Comparison of ENCODE assay signal across 9 cellular contexts in the genomic region with DNA sequence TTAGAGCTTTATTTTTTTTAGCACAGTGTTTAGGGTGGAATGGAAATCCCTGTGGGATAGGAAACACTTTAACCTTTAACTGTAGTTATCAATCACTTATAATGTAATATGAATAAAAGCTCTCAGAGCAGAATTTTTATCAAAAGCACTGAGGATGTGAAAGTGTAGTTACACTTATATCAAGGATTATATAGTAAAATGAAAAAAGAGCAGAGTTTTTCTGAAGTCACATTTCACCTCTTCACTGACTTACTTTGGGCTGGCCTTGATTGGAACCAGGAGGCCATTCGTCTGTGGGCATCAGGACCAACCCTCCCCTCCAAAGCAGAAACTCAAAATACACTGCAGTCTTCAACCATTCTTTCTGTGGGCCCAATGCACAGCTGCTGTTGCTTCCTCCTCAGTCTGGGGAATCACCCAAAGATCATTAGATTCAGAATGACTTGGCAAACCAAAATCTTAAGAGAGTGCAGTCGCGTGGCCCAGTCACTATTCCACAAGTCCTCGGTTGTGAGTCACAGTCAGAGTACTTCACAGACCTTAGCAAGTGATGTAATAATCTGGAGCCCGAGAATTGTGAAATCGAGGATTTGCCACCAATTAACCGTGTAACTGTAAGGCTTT.
DNase-seq lines count a peak whose midpoint lies in the region; ATAC-seq and TF ChIP-seq lines count a peak whose summit lies in the region.
"Had no signal": no experiment of that assay in that cellular context is flagged by ENCODE, and none has a peak within 500 bp of the region (broad histone marks: within the 10 kb centered on the region; RNA-seq: fewer than 3 reads in every experiment).

No MANE protein-coding gene starts in this region.

- H3K4me2 ChIP-seq in OCI-LY3 (ENCODE audit: low read length): peak overlapping the region; percentile 75

- no TSS peak for BruUV-seq in MCF 10A (replicated peaks; lab: Mats Ljungman, UMichigan)

- H3K4me1 ChIP-seq in breast epithelium (no peaks in the 10 kb centered on the region), OCI-LY3 (ENCODE audit: low read length) (peaks cover 22% of the 10 kb centered on the region), heart left ventricle (peaks cover 0 to 47% (median 15%) of the 10 kb centered on the region in 12 donors), BE2C (no peaks in the 10 kb centered on the region)

- TF ChIP-seq CTCF in MCF 10A (IDR thresholded peaks at IDR 0.05; ENCODE audit: unreplicated experiment) (no peak), breast epithelium (IDR thresholded peaks at IDR 0.05) (no peak), OCI-LY3 (IDR thresholded peaks at IDR 0.05; ENCODE audit: low read depth, low read length) (no peak), heart left ventricle (IDR thresholded peaks at IDR 0.05) (no peak), BE2C (IDR thresholded peaks at IDR 0.05; ENCODE audit: low read depth, low read length) (no peak)

- TF ChIP-seq POLR2A in breast epithelium (IDR thresholded peaks at IDR 0.05) (no peak), heart left ventricle (IDR thresholded peaks at IDR 0.05) (no peak)

- CTCF ChIA-PET in MCF 10A (lab: Yijun Ruan, JAX): interaction anchor here (0.7 to 1.8 kb wide), 2 partner anchors 26 to 241 kb away, joined by 3 to 4 read pairs; no protein-coding TSS in a partner anchor

- no peaks in the 10 kb centered on the region for H3K9me3 ChIP-seq in breast epithelium
- H3K9me3 ChIP-seq in OCI-LY3 (ENCODE audit: insufficient read depth, low read length): no peaks in the 10 kb centered on the region
- H3K9me3 ChIP-seq in heart left ventricle: no peaks in the 10 kb centered on the region
- no peaks in the 10 kb centered on the region for H3K9me3 ChIP-seq in BE2C

- H3K27me3 ChIP-seq in breast epithelium (no peaks in the 10 kb centered on the region), OCI-LY3 (ENCODE audit: low read depth, low read length) (no peaks in the 10 kb centered on the region), heart left ventricle (no peaks in the 10 kb centered on the region), BE2C (no peaks in the 10 kb centered on the region)

- H4K20me1 ChIP-seq in OCI-LY3 (ENCODE audit: insufficient read depth, low read length): no peaks in the 10 kb centered on the region

- POLR2A ChIA-PET in MCF 10A (lab: Yijun Ruan, JAX): interaction anchor here (0.5 to 1.5 kb wide), 6 partner anchors 25 to 582 kb away, joined by 3 to 5 read pairs (median 4); a partner anchor contains a TSS

- no peak overlapping the region for H3K4me3 ChIP-seq in breast epithelium
- H3K4me3 ChIP-seq in OCI-LY3 (ENCODE audit: low read length): peak overlapping the region; percentile 45
- H3K4me3 ChIP-seq in heart left ventricle: no peak overlapping the region
- no peak overlapping the region for H3K4me3 ChIP-seq in BE2C (ENCODE audit: low read depth, low read length)

- WGBS in heart left ventricle, 4 donors: 72 to 86% (median 73%) methylated on average over 7 of the region's 7 CpGs

- H3K27ac ChIP-seq in breast epithelium: no peak overlapping the region
- H3K27ac ChIP-seq in OCI-LY3 (ENCODE audit: low read length): peak overlapping the region; percentile 77
- H3K27ac ChIP-seq in heart left ventricle: peak overlapping the region in 4 of 12 donors; percentile 11 to 29 (median 20)

- H3K27ac Mint-ChIP-seq in MCF 10A (ENCODE audit: low read depth, unreplicated experiment): peak overlapping the region; percentile 47
- H3K27ac Mint-ChIP-seq: activated naive CD8-positive, alpha-beta T cell had no signal

- intact Hi-C loops in MCF 10A (cut with micrococcal nuclease): no loop called here
- intact Hi-C loops in breast epithelium (cut with DNase I; ENCODE audit: low total_unique reads): no loop called here
- intact Hi-C loops in heart left ventricle (cut with DNase I): loop anchor here in 3 of 10 donors (10.0 kb wide), 4 partner anchors 129 to 279 kb away; a partner anchor contains a TSS

- no peaks in the 10 kb centered on the region for H3K79me2 ChIP-seq in OCI-LY3 (ENCODE audit: low read length)

- H3K36me3 Mint-ChIP-seq in MCF 10A (ENCODE audit: insufficient read depth, unreplicated experiment): no peaks in the 10 kb centered on the region
- H3K36me3 Mint-ChIP-seq: activated naive CD8-positive, alpha-beta T cell had no signal

- peak overlapping the region; percentile 49 for H3K9ac ChIP-seq in OCI-LY3 (ENCODE audit: low read length)

- H3K27me3 Mint-ChIP-seq in MCF 10A (ENCODE audit: insufficient read depth, unreplicated experiment): no peaks in the 10 kb centered on the region
- H3K27me3 Mint-ChIP-seq: activated naive CD8-positive, alpha-beta T cell had no signal

- peak overlapping the region; percentile 79 for H2AFZ ChIP-seq in OCI-LY3 (ENCODE audit: low read depth, low read length)

- DNase-seq in MCF 10A (ENCODE audit: unreplicated experiment) (peak; percentile 93), breast epithelium (ENCODE audit: low spot score in 2 of 2) (no peak), heart left ventricle (peak in 4 of 5 donors; percentile 25 to 68 (median 50)), BE2C (no peak), RPMI8226 (no peak), NCI-H446 treated with DMSO at 0.1 percent for 48 hours (lab: John Stamatoyannopoulos, UW) (no peak)

- H3K4me1 Mint-ChIP-seq in MCF 10A (ENCODE audit: insufficient read depth, unreplicated experiment): peaks cover 28% of the 10 kb centered on the region

- no peak overlapping the region for H3K4me3 Mint-ChIP-seq in MCF 10A (ENCODE audit: unreplicated experiment)
- H3K4me3 Mint-ChIP-seq: activated naive CD8-positive, alpha-beta T cell had no signal

- ATAC-seq in HG02840 (IDR thresholded peaks at IDR 0.05; ENCODE audit: low FRiP score, unreplicated experiment): peak; percentile 99
- ATAC-seq in heart left ventricle: peak in 3 of 4 donors; percentile 78 to 92 (median 83)

- H3K36me3 ChIP-seq in breast epithelium (no peaks in the 10 kb centered on the region), OCI-LY3 (replicated peaks; ENCODE audit: low read depth, low read length) (no peaks in the 10 kb centered on the region), heart left ventricle (no peaks in the 10 kb centered on the region), BE2C (no peaks in the 10 kb centered on the region)

- H3K9me3 Mint-ChIP-seq in MCF 10A (ENCODE audit: unreplicated experiment): no peaks in the 10 kb centered on the region

Comparison
In these comparisons a context has a peak if more than half of its experiments do, and no peak if none do; other contexts are left out.
1. DNase-seq: peak in MCF 10A (single experiment) and heart left ventricle (4 of 5); none in breast epithelium (0 of 2), BE2C (single experiment), RPMI8226 (single experiment) and NCI-H446 treated with DMSO at 0.1 percent for 48 hours (single experiment).